In genomic region chr2:138275292-138275690, GRCh38 we compare ENCODE assay signal across 13 cellular contexts.
DNase-seq lines count a peak whose midpoint lies in the region; ATAC-seq and TF ChIP-seq lines count a peak whose summit lies in the region.
"Had no signal": no experiment of that assay in that cellular context is flagged by ENCODE, and none has a peak within 500 bp of the region (broad histone marks: within the 10 kb centered on the region; RNA-seq: fewer than 3 reads in every experiment).

No MANE protein-coding gene starts in this region.

- H3K27me3 ChIP-seq in AG04450 (ENCODE audit: control insufficient read depth, insufficient read depth, low read length), result no peaks in the 10 kb centered on the region
- H3K27me3 ChIP-seq: vagina had no signal

- no peak for DNase-seq in AG04450 (ENCODE audit: low read depth, low spot score)
- DNase-seq in M059J (ENCODE audit: low read depth), result peak; percentile 10
- peak; percentile 25 for DNase-seq in epithelial cell of esophagus (ENCODE audit: low read depth)
- DNase-seq in C1 segment of cervical spinal cord (lab: John Stamatoyannopoulos, UW), result no peak
- no peak for DNase-seq in stimulated activated CD4-positive, alpha-beta T cell treated with anti-CD3 and anti-CD28 coated beads, Interleukin-2, amount 100 ng/mL, for 24 hours
- no peak for DNase-seq in ureter (ENCODE audit: low spot score)
- DNase-seq: activated CD4-positive, alpha-beta T cell treated with anti-CD3 and anti-CD28 coated beads, Interleukin-2, amount 10 ng/mL, durations not matched to agents 7 days and 5 days; dermis blood vessel endothelial cell; NCI-H524 treated with DMSO at 0.1 percent for 48 hours had no signal

- CTCF ChIA-PET in AG04450 (lab: Charles Lee), result no interaction called here

- POLR2A ChIA-PET in AG04450 (lab: Yijun Ruan, JAX), result no interaction called here

- H3K27ac ChIP-seq in AG04450 (ENCODE audit: low read depth, low read length) (peak overlapping the region; percentile 40), mesodermal cell (ENCODE audit: low read depth, low read length, severe bottlenecking) (peak overlapping the region; percentile 81)
- H3K27ac ChIP-seq: vagina had no signal

- no peaks in the 10 kb centered on the region for H3K36me3 ChIP-seq in mesodermal cell (ENCODE audit: control insufficient read depth, insufficient read depth, low read length)
- H3K36me3 ChIP-seq: vagina had no signal

- no peak overlapping the region for H3K4me3 ChIP-seq in AG04450 (ENCODE audit: low read depth, low read length)
- H3K4me3 ChIP-seq in epithelial cell of esophagus (ENCODE audit: low read length), result no peak overlapping the region
- no peak overlapping the region for H3K4me3 ChIP-seq in mesodermal cell (ENCODE audit: extremely low read depth, insufficient read depth, low read length, poor library complexity, severe bottlenecking)
- H3K4me3 ChIP-seq: vagina had no signal

- H3K9me3 ChIP-seq in AG04450 (ENCODE audit: control insufficient read depth, insufficient read depth, low read length) (no peaks in the 10 kb centered on the region; the same call in none of the 2 replicates), mesodermal cell (ENCODE audit: control insufficient read depth, low read length) (no peaks in the 10 kb centered on the region)
- H3K9me3 ChIP-seq: vagina had no signal

- TF ChIP-seq CTCF in AG04450 (IDR thresholded peaks at IDR 0.05; ENCODE audit: low read depth, low read length), result no peak
- TF ChIP-seq CTCF in epithelial cell of esophagus (IDR thresholded peaks at IDR 0.05; ENCODE audit: insufficient read depth, low read depth, low read length, missing control alignments), result no peak

- peaks cover 25% of the 10 kb centered on the region for H3K4me1 ChIP-seq in mesodermal cell (ENCODE audit: control insufficient read depth, insufficient read depth, low read length, poor library complexity, severe bottlenecking)
- H3K4me1 ChIP-seq: vagina had no signal

- ATAC-seq in GM18870 (IDR thresholded peaks at IDR 0.05; ENCODE audit: unreplicated experiment), result no peak
- ATAC-seq: activated naive CD4-positive, alpha-beta T cell treated with anti-CD3 and anti-CD28 coated beads, Interleukin-2, amount 50 U/mL, for 72 hours had no signal

- WGBS in mesodermal cell (ENCODE audit: insufficient coverage in 2 of 2), 2 experiments, result 83 to 90% methylated on average over 1 of the region's 2 CpGs

Comparison
In these comparisons a context has a peak if more than half of its experiments do, and no peak if none do; other contexts are left out.
1. DNase-seq: peak in M059J (single experiment) and epithelial cell of esophagus (single experiment); none in AG04450 (single experiment), C1 segment of cervical spinal cord (0 of 14), stimulated activated CD4-positive, alpha-beta T cell treated with anti-CD3 and anti-CD28 coated beads, Interleukin-2, amount 100 ng/mL, for 24 hours (0 of 2) and ureter (single experiment).